25 cellular contexts compared by ENCODE assay signal in genomic region chr2:155846249-155846648, GRCh38.
A peak's percentile ranks its signal among the peaks of the same experiment; 100 is the strongest.
DNase-seq lines count a peak whose midpoint lies in the region; ATAC-seq, FAIRE-seq and TF ChIP-seq lines count a peak whose summit lies in the region.
"Had no signal": no experiment of that assay in that cellular context is flagged by ENCODE, and none has a peak within 500 bp of the region (broad histone marks: within the 10 kb centered on the region; RNA-seq: fewer than 3 reads in every experiment).

No MANE protein-coding gene starts in this region.

- in situ Hi-C loops in SK-MEL-5 (cut with HindIII; ENCODE audit: low pct_unique_long_range_greater_than_20kb, low sequenced_read_pairs) = loop anchor here (25.0 kb wide), 1 partner anchor 459 kb away; no protein-coding TSS in a partner anchor

- no peak for TF ChIP-seq POLR2A in H54 (IDR thresholded peaks at IDR 0.05; ENCODE audit: low read depth, low read length)

- DNase-seq in H54 (ENCODE audit: insufficient read length, low spot score) = peak; percentile 3
- DNase-seq in SK-MEL-5 (ENCODE audit: low read depth, low spot score) = peak; percentile 40
- peak; percentile 76 for DNase-seq in foreskin melanocyte
- DNase-seq in medulla oblongata (ENCODE audit: extremely low spot score) = no peak
- DNase-seq in SKM-1 treated with dmso at 0.1 percent for 144 hours (lab: John Stamatoyannopoulos, UW; ENCODE audit: unreplicated experiment) = no peak
- DNase-seq: activated CD4-positive, alpha-beta T cell treated with anti-CD3 and anti-CD28 coated beads, Interleukin-2, amount 10 ng/mL, durations not matched to agents 7 days and 5 days; activated CD8-positive, alpha-beta memory T cell treated with anti-CD3 and anti-CD28 coated beads, Interleukin-2, amount 10 ng/mL, durations not matched to agents 7 days and 5 days; activated naive CD4-positive, alpha-beta T cell treated with anti-CD3 and anti-CD28 coated beads, Interleukin-2, amount 50 U/mL, for 16 hours; anterior cingulate cortex; foreskin fibroblast; GF-D8; H7; immature natural killer cell; left ventricle myocardium superior; NCI-H2081; NCI-H510A; sigmoid colon; T-helper 17 cell; uterus had no signal

- peak; percentile 57 for ATAC-seq in GM18508 (IDR thresholded peaks at IDR 0.05; ENCODE audit: insufficient read depth, unreplicated experiment)
- no peak for ATAC-seq in HG03097 (IDR thresholded peaks at IDR 0.05; ENCODE audit: low FRiP score, unreplicated experiment)
- no peak for ATAC-seq in HG02852 (IDR thresholded peaks at IDR 0.05; ENCODE audit: unreplicated experiment)
- ATAC-seq: activated CD8-positive, alpha-beta memory T cell treated with anti-CD3 and anti-CD28 coated beads, Interleukin-2, amount 10 ng/mL, durations not matched to agents 7 days and 5 days; HepG2; left ventricle myocardium superior; T-helper 17 cell had no signal

- FAIRE-seq in H54 (lab: Jason Lieb, UNC) = peak; percentile 27
- FAIRE-seq: GM19239, HepG2, RCC 7860 had no signal

Comparison
In these comparisons a context has a peak if more than half of its experiments do, and no peak if none do; other contexts are left out.
1. DNase-seq: peak in H54 (single experiment), SK-MEL-5 (single experiment) and foreskin melanocyte (single experiment); none in medulla oblongata (single experiment) and SKM-1 treated with dmso at 0.1 percent for 144 hours (single experiment).